ENCODE assay signal across 8 cellular contexts in genomic region chr19:3556978-3557460, GRCh38. TPM values are rescaled to one million over a fixed set of nuclear protein-coding genes. Genes with fewer than 3 reads are reported as not detected.
DNase-seq lines count a peak whose midpoint lies in the region; ATAC-seq and TF ChIP-seq lines count a peak whose summit lies in the region.

No MANE protein-coding gene starts in this region.

- no peaks in the 10 kb centered on the region for H3K9me2 ChIP-seq in PC-9 (ENCODE audit: insufficient read depth)

- TF ChIP-seq CTCF in GM12865 (IDR thresholded peaks at IDR 0.05; ENCODE audit: insufficient read depth, low read depth, low read length, missing control alignments) (no peak), PC-9 (conservative IDR thresholded peaks at IDR 0.05) (no peak)

- peak overlapping the region; percentile 75 for H3K4me3 ChIP-seq in GM12865 (ENCODE audit: low read depth, low read length)
- H3K4me3 ChIP-seq in PC-9, result peak overlapping the region; percentile 63
- peak overlapping the region; percentile 89 for H3K4me3 ChIP-seq in right cardiac atrium (ENCODE audit: low read length)
- peak overlapping the region; percentile 86 to 96 (median 87) for H3K4me3 ChIP-seq in skeletal muscle tissue (ENCODE audit: low read length in 3 of 3)

- intact Hi-C loops in PC-9 (cut with micrococcal nuclease; ENCODE audit: unreplicated experiment) (loop anchor here (5.0 kb wide), 1 partner anchor 70 kb away; the partner anchor contains the start of gene CACTIN), right cardiac atrium (cut with DNase I) (no loop called here)

- H3K9me3 ChIP-seq in PC-9 (ENCODE audit: insufficient read depth, low read depth), result no peaks in the 10 kb centered on the region
- H3K9me3 ChIP-seq in right cardiac atrium (ENCODE audit: control insufficient read depth, low read length), result no peaks in the 10 kb centered on the region
- H3K9me3 ChIP-seq in skeletal muscle tissue (ENCODE audit: control insufficient read depth in 3 of 3, low read length in 3 of 3), result no peaks in the 10 kb centered on the region

- POLR2A ChIA-PET in PC-9 (lab: Charles Lee; ENCODE audit: unreplicated experiment), result interaction anchor here (0.6 kb wide), 1 partner anchor 17 kb away, joined by 3 read pairs; no protein-coding TSS in a partner anchor

- no peak overlapping the region for H3K27ac ChIP-seq in PC-9
- no peak overlapping the region for H3K27ac ChIP-seq in right cardiac atrium (ENCODE audit: low read length)
- no peak overlapping the region for H3K27ac ChIP-seq in skeletal muscle tissue (ENCODE audit: low read depth, low read length)

- BruUV-seq in PC-9 (replicated peaks; lab: Mats Ljungman, UMichigan), result no TSS peak

- WGBS in right cardiac atrium, result under 1% methylated on average over 60 of the region's 60 CpGs

- DNase-seq in GM12865 (ENCODE audit: low read depth), result peak; percentile 55
- peak; percentile 47 to 57 for DNase-seq in PC-9
- DNase-seq in activated gamma-delta T cell (lab: John Stamatoyannopoulos, UW), result peak; percentile 63
- DNase-seq in right cardiac atrium, result peak in 2 of 3 donors; percentile 69 to 72
- DNase-seq in NCI-H1436 treated with DMSO at 0.1 percent for 48 hours (lab: John Stamatoyannopoulos, UW), result no peak

- H2AFZ ChIP-seq in PC-9, result 0 out of 2 replicates have a peak overlapping the region, but pooled peaks have one; percentile 48

- CTCF ChIA-PET in PC-9 (lab: Charles Lee), result interaction anchor here (0.9 kb wide), 1 partner anchor 12 kb away, joined by 3 read pairs; no protein-coding TSS in a partner anchor

- H3K4me2 ChIP-seq in PC-9, result peak overlapping the region; percentile 81

- H3K36me3 ChIP-seq in PC-9 (ENCODE audit: low read depth), result no peaks in the 10 kb centered on the region
- no peaks in the 10 kb centered on the region for H3K36me3 ChIP-seq in skeletal muscle tissue (ENCODE audit: control insufficient read depth in 3 of 3, insufficient read depth in 3 of 3, low read length in 3 of 3)

- peaks cover 12% of the 10 kb centered on the region for H3F3A ChIP-seq in PC-9 (ENCODE audit: insufficient read depth, low read depth)

- peaks cover 20% of the 10 kb centered on the region; the same call in 1 of the 2 replicates for H3K4me1 ChIP-seq in PC-9 (replicated peaks; ENCODE audit: insufficient read depth)
- peaks cover 2% of the 10 kb centered on the region for H3K4me1 ChIP-seq in right cardiac atrium (ENCODE audit: control insufficient read depth, insufficient read depth, low read length)
- peaks cover 20 to 26% (median 20%) of the 10 kb centered on the region in 3 donors for H3K4me1 ChIP-seq in skeletal muscle tissue (ENCODE audit: control insufficient read depth in 3 of 3, insufficient read depth in 3 of 3, low read length in 3 of 3)

- H3K9ac ChIP-seq in skeletal muscle tissue (ENCODE audit: low read depth in 1 of 3, low read length in 3 of 3), result peak overlapping the region; percentile 68 to 87 (median 86)

- peaks cover 12% of the 10 kb centered on the region for H4K20me1 ChIP-seq in PC-9 (ENCODE audit: insufficient read depth)

- H3K79me2 ChIP-seq in PC-9 (ENCODE audit: low read depth), result peaks cover 22% of the 10 kb centered on the region

- ATAC-seq in HG02571 (IDR thresholded peaks at IDR 0.05; ENCODE audit: unreplicated experiment) (peak; percentile 8), right cardiac atrium (no peak), HG02623 (IDR thresholded peaks at IDR 0.05; ENCODE audit: unreplicated experiment) (no peak)

- H3K27me3 ChIP-seq in PC-9 (ENCODE audit: insufficient read depth, low read depth) (no peaks in the 10 kb centered on the region), right cardiac atrium (ENCODE audit: control insufficient read depth, insufficient read depth) (no peaks in the 10 kb centered on the region), skeletal muscle tissue (ENCODE audit: control insufficient read depth in 3 of 3, insufficient read depth in 3 of 3, low read length in 3 of 3) (no peaks in the 10 kb centered on the region)

RNA-seq across cellular contexts. Expression of gene MFSD12, which starts 0.4 kb away (rescaled TPM):
- total RNA-seq in PC-9 (2021), result 62.0 and 70.0 TPM in 2 replicates
- total RNA-seq in right cardiac atrium, result 10 to 100 TPM; 20.6 to 31.7 (median 29.6) TPM
- polyA plus RNA-seq in right cardiac atrium, result 21.3 TPM
- total RNA-seq in skeletal muscle tissue, result 18.8 TPM

RNA-seq across cellular contexts. Expression of gene HMG20B, which starts 15.7 kb away (rescaled TPM):
- total RNA-seq in PC-9 (2021), result 115 and 136 TPM in 2 replicates
- total RNA-seq in right cardiac atrium, result 10 to 100 TPM; 35.7 to 46.0 (median 36.2) TPM
- polyA plus RNA-seq in right cardiac atrium, result 50.5 TPM
- 28.7 TPM for total RNA-seq in skeletal muscle tissue

RNA-seq across cellular contexts. Expression of gene TEKTIP1, which starts 18.0 kb away (rescaled TPM):
- total RNA-seq in PC-9 (2021) (4.7 and 4.9 TPM in 2 replicates), right cardiac atrium (1 to 10 TPM in 1 of 4 donors, under 1 TPM in 1, not detected in 2; 0.97 to 1.2 TPM), skeletal muscle tissue (not detected)
- polyA plus RNA-seq in right cardiac atrium, result 0.20 TPM

RNA-seq across cellular contexts. Expression of gene GIPC3, which starts 28.3 kb away (rescaled TPM):
- total RNA-seq in PC-9 (2021) (0.13 TPM in 1 of 2 replicates, not detected in the other), right cardiac atrium (1 to 10 TPM in 2 of 4 donors, under 1 TPM in 2; 0.89 to 2.1 (median 1.2) TPM), skeletal muscle tissue (not detected)
- 1.2 TPM for polyA plus RNA-seq in right cardiac atrium

RNA-seq across cellular contexts. Expression of gene TBXA2R, which starts 49.7 kb away (rescaled TPM):
- total RNA-seq in PC-9 (2021) (0.38 TPM in 1 of 2 replicates, not detected in the other), right cardiac atrium (1 to 10 TPM; 1.3 to 2.2 (median 2.0) TPM), skeletal muscle tissue (under 0.01 TPM)
- polyA plus RNA-seq in right cardiac atrium, result 1.8 TPM
